Comparison of ENCODE assay signal across 2 cellular contexts in genomic region chr7:50379539-50379938, GRCh38.
TF ChIP-seq lines count a peak whose summit lies in the region.

No MANE protein-coding gene starts in this region.

TF ChIP-seq in WTC11, 78 proteins besides CTCF, POLR2A, EP300 and RAD21 (continued from another document):
- TF ChIP-seq PRDM15 (CRISPR knock-in tag; IDR thresholded peaks at IDR 0.05) (no peak), KAT7 (CRISPR knock-in tag; IDR thresholded peaks at IDR 0.05; ENCODE audit: borderline replicate concordance) (no peak), ETV6 (CRISPR knock-in tag; IDR thresholded peaks at IDR 0.05) (no peak), ELF4 (CRISPR knock-in tag; IDR thresholded peaks at IDR 0.05; ENCODE audit: low read depth) (no peak), ZNF263 (CRISPR knock-in tag; IDR thresholded peaks at IDR 0.05; ENCODE audit: low read depth) (no peak), NFE2L1 (CRISPR knock-in tag; IDR thresholded peaks at IDR 0.05) (no peak), CREM (CRISPR knock-in tag; IDR thresholded peaks at IDR 0.05) (no peak), ZNF121 (CRISPR knock-in tag; IDR thresholded peaks at IDR 0.05) (no peak), ZNF671 (CRISPR knock-in tag; IDR thresholded peaks at IDR 0.05) (no peak), GTF2I (CRISPR knock-in tag; conservative IDR thresholded peaks at IDR 0.05) (no peak), ERG (CRISPR knock-in tag; IDR thresholded peaks at IDR 0.05) (no peak)

TF ChIP-seq in HepG2, 621 proteins besides CTCF, POLR2A, EP300 and RAD21:
- TF ChIP-seq ZFP91 (CRISPR knock-in tag; IDR thresholded peaks at IDR 0.05; ENCODE audit: borderline replicate concordance) (no peak), UBTF (CRISPR knock-in tag; IDR thresholded peaks at IDR 0.05) (no peak), MAZ (IDR thresholded peaks at IDR 0.05; ENCODE audit: borderline replicate concordance, low read depth, low read length) (no peak), MAZ (CRISPR knock-in tag; IDR thresholded peaks at IDR 0.05; ENCODE audit: low read depth) (no peak)
